Comparison of ENCODE assay signal across 8 cellular contexts in genomic region chr2:206800501-206801416, GRCh38. TPM values are rescaled to one million over a fixed set of nuclear protein-coding genes. Genes with fewer than 3 reads are reported as not detected.
DNase-seq lines count a peak whose midpoint lies in the region; FAIRE-seq and TF ChIP-seq lines count a peak whose summit lies in the region.

No MANE protein-coding gene starts in this region.

- peak; percentile 16 for DNase-seq in GM19238 (ENCODE audit: insufficient read length, low spot score)
- DNase-seq in HTR-8/SVneo (ENCODE audit: insufficient read length, low spot score) = peak; percentile 55
- DNase-seq in NOMO-1 treated with DMSO at 0.1 percent for 48 hours (lab: John Stamatoyannopoulos, UW; ENCODE audit: unreplicated experiment) = peak; percentile 57
- peak; percentile 48 for DNase-seq in activated T-cell treated with anti-CD3 and anti-CD28 coated beads, Interleukin-2, amount 50 U/mL, for 24 hours
- DNase-seq in fibroblast of mammary gland (ENCODE audit: low read depth) = peak; percentile 83
- peak; percentile 61 for DNase-seq in nephron progenitor cell
- no peak for DNase-seq in type B pancreatic cell (ENCODE audit: extremely low spot score, unreplicated experiment)

- H3K36me3 Mint-ChIP-seq in activated T-cell treated with anti-CD3 and anti-CD28 coated beads, Interleukin-2, amount 50 U/mL, for 24 hours (ENCODE audit: low read depth) = peaks cover 27% of the 10 kb centered on the region
- H3K36me3 Mint-ChIP-seq in nephron progenitor cell (ENCODE audit: low read depth) (peaks cover 16% of the 10 kb centered on the region), type B pancreatic cell (no peaks in the 10 kb centered on the region)

- peak; percentile 80 for FAIRE-seq in HTR-8/SVneo (lab: Jason Lieb, UNC)

- H3K9me3 Mint-ChIP-seq in activated T-cell treated with anti-CD3 and anti-CD28 coated beads, Interleukin-2, amount 50 U/mL, for 24 hours = no peaks in the 10 kb centered on the region
- peaks cover 4% of the 10 kb centered on the region for H3K9me3 Mint-ChIP-seq in nephron progenitor cell
- H3K9me3 Mint-ChIP-seq in type B pancreatic cell = no peaks in the 10 kb centered on the region

- TF ChIP-seq CTCF in C4-2B (conservative IDR thresholded peaks at IDR 0.05) (peak; percentile 79), fibroblast of mammary gland (conservative IDR thresholded peaks at IDR 0.05; ENCODE audit: control insufficient read depth, insufficient read depth, low read depth, low read length) (peak; percentile 77), nephron progenitor cell (IDR thresholded peaks at IDR 0.05) (peak; percentile 64), type B pancreatic cell (conservative IDR thresholded peaks at IDR 0.05) (peak; percentile 88)

- peak overlapping the region; percentile 29; the same call in 1 of the 2 replicates for H3K27ac ChIP-seq in C4-2B

- no peak overlapping the region for H3K4me3 ChIP-seq in fibroblast of mammary gland (ENCODE audit: control insufficient read depth, low read depth, low read length)

- no peaks in the 10 kb centered on the region for H3K27me3 Mint-ChIP-seq in activated T-cell treated with anti-CD3 and anti-CD28 coated beads, Interleukin-2, amount 50 U/mL, for 24 hours
- no peaks in the 10 kb centered on the region for H3K27me3 Mint-ChIP-seq in nephron progenitor cell (ENCODE audit: low read depth, poor library complexity)
- H3K27me3 Mint-ChIP-seq in type B pancreatic cell = no peaks in the 10 kb centered on the region

- H3K4me1 Mint-ChIP-seq in activated T-cell treated with anti-CD3 and anti-CD28 coated beads, Interleukin-2, amount 50 U/mL, for 24 hours (ENCODE audit: low read depth) = peaks cover 36% of the 10 kb centered on the region
- H3K4me1 Mint-ChIP-seq in nephron progenitor cell (peaks cover 15% of the 10 kb centered on the region), type B pancreatic cell (ENCODE audit: unreplicated experiment) (peaks cover 17% of the 10 kb centered on the region)

- no peak overlapping the region for H3K4me3 Mint-ChIP-seq in activated T-cell treated with anti-CD3 and anti-CD28 coated beads, Interleukin-2, amount 50 U/mL, for 24 hours
- H3K4me3 Mint-ChIP-seq in nephron progenitor cell (no peak overlapping the region), type B pancreatic cell (no peak overlapping the region)

- no peak overlapping the region for H3K27ac Mint-ChIP-seq in activated T-cell treated with anti-CD3 and anti-CD28 coated beads, Interleukin-2, amount 50 U/mL, for 24 hours
- no peak overlapping the region for H3K27ac Mint-ChIP-seq in nephron progenitor cell
- peak overlapping the region; percentile 3 for H3K27ac Mint-ChIP-seq in type B pancreatic cell

RNA-seq across cellular contexts. Expression of gene FASTKD2, which starts 35.4 kb away (rescaled TPM):
- total RNA-seq in type B pancreatic cell (ENCODE audit: low replicate concordance) = 32.1 and 33.6 TPM in 2 replicates

RNA-seq across cellular contexts. Expression of gene MDH1B, which starts 35.6 kb away (rescaled TPM):
- 0.64 and 4.7 TPM in 2 replicates for total RNA-seq in type B pancreatic cell (ENCODE audit: low replicate concordance)
